In genomic region chr5:92309336-92309991, GRCh38 we compare ENCODE assay signal across 8 cellular contexts.
A peak's percentile ranks its signal among the peaks of the same experiment; 100 is the strongest.
DNase-seq lines count a peak whose midpoint lies in the region; ATAC-seq, FAIRE-seq and TF ChIP-seq lines count a peak whose summit lies in the region.

No MANE protein-coding gene starts in this region.

- no peak for ATAC-seq in gastroesophageal sphincter
- ATAC-seq in GM19463 (IDR thresholded peaks at IDR 0.05; ENCODE audit: unreplicated experiment), result no peak
- no peak for ATAC-seq in sciatic nerve
- ATAC-seq in HG02870 (IDR thresholded peaks at IDR 0.05; ENCODE audit: unreplicated experiment), result no peak

- DNase-seq in Caco-2, result no peak
- peak; percentile 68 for DNase-seq in HCEC 1CT
- DNase-seq in RCC 7860 (ENCODE audit: low spot score), result peak; percentile 12
- no peak for DNase-seq in uterus
- DNase-seq in sciatic nerve (ENCODE audit: low spot score), result no peak

- TF ChIP-seq POLR2A in gastroesophageal sphincter (IDR thresholded peaks at IDR 0.05) (no peak), uterus (IDR thresholded peaks at IDR 0.05) (no peak)

- FAIRE-seq in RCC 7860 (lab: Jason Lieb, UNC), result peak; percentile 27

- H3K27me3 ChIP-seq in Caco-2 (replicated peaks; ENCODE audit: control insufficient read depth, insufficient read depth, low read length) (no peaks in the 10 kb centered on the region), gastroesophageal sphincter (no peaks in the 10 kb centered on the region), uterus (no peaks in the 10 kb centered on the region)

- no peaks in the 10 kb centered on the region for H3K9me3 ChIP-seq in Caco-2
- no peaks in the 10 kb centered on the region for H3K9me3 ChIP-seq in gastroesophageal sphincter
- no peaks in the 10 kb centered on the region for H3K9me3 ChIP-seq in uterus

- no peak overlapping the region for H3K4me3 Mint-ChIP-seq in Caco-2 (ENCODE audit: unreplicated experiment)

- peak; percentile 59 to 68 for TF ChIP-seq CTCF in Caco-2 (IDR thresholded peaks at IDR 0.05; ENCODE audit: insufficient read depth in 1 of 2, low read depth in 1 of 2, low read length in 1 of 2, severe bottlenecking in 1 of 2, unreplicated experiment in 1 of 2)
- peak in 3 of 4 experiments; percentile 15 to 33 (median 22) for TF ChIP-seq CTCF in gastroesophageal sphincter (IDR thresholded peaks at IDR 0.05)
- peak; percentile 22 to 40 (median 35) for TF ChIP-seq CTCF in uterus (IDR thresholded peaks at IDR 0.05)

- no peaks in the 10 kb centered on the region for H3K27me3 Mint-ChIP-seq in Caco-2 (ENCODE audit: insufficient read depth, unreplicated experiment)

- no peak overlapping the region for H3K27ac ChIP-seq in gastroesophageal sphincter
- no peak overlapping the region for H3K27ac ChIP-seq in uterus

- no peak for TF ChIP-seq EP300 in gastroesophageal sphincter (IDR thresholded peaks at IDR 0.05)

- H3K36me3 Mint-ChIP-seq in Caco-2 (ENCODE audit: insufficient read depth, unreplicated experiment), result no peaks in the 10 kb centered on the region

- no peak overlapping the region for H3K27ac Mint-ChIP-seq in Caco-2 (ENCODE audit: unreplicated experiment)

- H3K4me1 ChIP-seq in Caco-2, result no peaks in the 10 kb centered on the region
- H3K4me1 ChIP-seq in gastroesophageal sphincter, result no peaks in the 10 kb centered on the region
- no peaks in the 10 kb centered on the region for H3K4me1 ChIP-seq in uterus

- CTCF ChIA-PET in Caco-2 (lab: Charles Lee), result no interaction called here

- no TSS peak for BruUV-seq in Caco-2 (replicated peaks; lab: Mats Ljungman, UMichigan)

- intact Hi-C loops in Caco-2 (cut with micrococcal nuclease; ENCODE audit: unreplicated experiment), result loop anchor here (1.0 kb wide), 1 partner anchor 529 kb away; no protein-coding TSS in a partner anchor
- intact Hi-C loops in uterus (cut with DNase I; ENCODE audit: low total_unique reads), result no loop called here
- intact Hi-C loops in sciatic nerve (cut with DNase I), result no loop called here

- H3K36me3 ChIP-seq in Caco-2 (ENCODE audit: control insufficient read depth, insufficient read depth, low read length), result no peaks in the 10 kb centered on the region
- no peaks in the 10 kb centered on the region for H3K36me3 ChIP-seq in gastroesophageal sphincter
- no peaks in the 10 kb centered on the region for H3K36me3 ChIP-seq in uterus

- POLR2A ChIA-PET in Caco-2 (lab: Charles Lee), result no interaction called here

- H3K4me3 ChIP-seq in Caco-2 (ENCODE audit: low read depth, low read length) (no peak overlapping the region), gastroesophageal sphincter (no peak overlapping the region), uterus (no peak overlapping the region)

- H3K4me1 Mint-ChIP-seq in Caco-2 (ENCODE audit: low read depth, unreplicated experiment), result no peaks in the 10 kb centered on the region

- H3K9me3 Mint-ChIP-seq in Caco-2 (ENCODE audit: unreplicated experiment), result no peaks in the 10 kb centered on the region

Comparison
In these comparisons a context has a peak if more than half of its experiments do, and no peak if none do; other contexts are left out.
1. DNase-seq: peak in HCEC 1CT (single experiment) and RCC 7860 (single experiment); none in Caco-2 (0 of 2), uterus (0 of 2) and sciatic nerve (single experiment).
2. Peak in every context shown above with its lines, with median percentiles within 50 percentile points of each other: CTCF ChIP-seq.